ENCODE assay signal across 8 cellular contexts in genomic region chr11:22730319-22730718, GRCh38.
DNase-seq lines count a peak whose midpoint lies in the region; ATAC-seq and TF ChIP-seq lines count a peak whose summit lies in the region.

No MANE protein-coding gene starts in this region.

- H3K9me3 ChIP-seq in A673 (ENCODE audit: low read depth, low read length, poor library complexity, severe bottlenecking) (no peaks in the 10 kb centered on the region), MM.1S (replicated peaks; ENCODE audit: insufficient read depth, low read length) (no peaks in the 10 kb centered on the region), vagina (no peaks in the 10 kb centered on the region)
- H3K9me3 ChIP-seq in CD8-positive, alpha-beta T cell (ENCODE audit: low read length), result no peaks in the 10 kb centered on the region

- H3K36me3 ChIP-seq in A673 (ENCODE audit: insufficient read depth, low read length, poor library complexity, severe bottlenecking) (no peaks in the 10 kb centered on the region), MM.1S (replicated peaks; ENCODE audit: insufficient read depth, low read length) (0 out of 2 replicates have a peak, but pooled peaks cover 5% of the 10 kb centered on the region), vagina (no peaks in the 10 kb centered on the region)
- H3K36me3 ChIP-seq in CD8-positive, alpha-beta T cell (ENCODE audit: insufficient read depth, low read length), result no peaks in the 10 kb centered on the region

- H3K27me3 ChIP-seq in A673 (replicated peaks; ENCODE audit: insufficient read depth, low read depth, low read length, poor library complexity) (no peaks in the 10 kb centered on the region), MM.1S (replicated peaks; ENCODE audit: insufficient read depth, low read length) (no peaks in the 10 kb centered on the region), vagina (no peaks in the 10 kb centered on the region)
- H3K27me3 ChIP-seq in CD8-positive, alpha-beta T cell (ENCODE audit: insufficient read depth, low read length), result no peaks in the 10 kb centered on the region

- H3K9me3 Mint-ChIP-seq in CD8-positive, alpha-beta T cell, result no peaks in the 10 kb centered on the region

- no peak overlapping the region for H3K4me3 Mint-ChIP-seq in CD8-positive, alpha-beta T cell

- H2AFZ ChIP-seq in MM.1S (ENCODE audit: low read length), result no peak overlapping the region

- BruUV-seq in A673 (replicated peaks; lab: Mats Ljungman, UMichigan), result no TSS peak

- POLR2A ChIA-PET in A673 (lab: Charles Lee; ENCODE audit: low non-redundant PET), result no interaction called here
- POLR2A ChIA-PET in CD8-positive, alpha-beta T cell (lab: Charles Lee), result no interaction called here

- H4K20me1 ChIP-seq in MM.1S (ENCODE audit: insufficient read depth, low read length), result no peaks in the 10 kb centered on the region

- no peak overlapping the region for H3K4me2 ChIP-seq in MM.1S (ENCODE audit: low read depth, low read length)

- peak; percentile 22 for DNase-seq in A673 (ENCODE audit: low spot score)
- peak; percentile 51 for DNase-seq in MM.1S
- peak; percentile 15 to 17 for DNase-seq in cardiac fibroblast (ENCODE audit: low read depth in 2 of 2)
- DNase-seq in HuH-7 (ENCODE audit: low spot score), result no peak
- no peak for DNase-seq in vagina (ENCODE audit: extremely low spot score in 2 of 2)
- DNase-seq in NCI-H2107 (lab: John Stamatoyannopoulos, UW), result no peak
- DNase-seq in CD8-positive, alpha-beta T cell, result no peak

- H3K4me1 Mint-ChIP-seq in CD8-positive, alpha-beta T cell (ENCODE audit: low read depth), result no peaks in the 10 kb centered on the region

- TF ChIP-seq CTCF in A673 (conservative IDR thresholded peaks at IDR 0.05; ENCODE audit: low read depth, low read length) (peak; percentile 36; the same call in 1 of the 2 replicates), MM.1S (IDR thresholded peaks at IDR 0.05; ENCODE audit: low read length) (peak; percentile 32), cardiac fibroblast (IDR thresholded peaks at IDR 0.05; ENCODE audit: low read depth, low read length) (no peak), vagina (IDR thresholded peaks at IDR 0.05) (no peak)
- no peak for TF ChIP-seq CTCF in CD8-positive, alpha-beta T cell (IDR thresholded peaks at IDR 0.05)

- H3K4me1 ChIP-seq in A673 (ENCODE audit: insufficient read depth, low read length, poor library complexity, severe bottlenecking), result peaks cover 10% of the 10 kb centered on the region
- H3K4me1 ChIP-seq in MM.1S (ENCODE audit: low read length), result no peaks in the 10 kb centered on the region
- no peaks in the 10 kb centered on the region for H3K4me1 ChIP-seq in vagina
- H3K4me1 ChIP-seq in CD8-positive, alpha-beta T cell (ENCODE audit: insufficient read depth, low read length), result no peaks in the 10 kb centered on the region

- peaks cover 32% of the 10 kb centered on the region for H3K79me2 ChIP-seq in MM.1S (ENCODE audit: low read length)

- no peak for TF ChIP-seq POLR2A in vagina (IDR thresholded peaks at IDR 0.05)

- H3K4me3 ChIP-seq in A673 (ENCODE audit: low read depth, low read length, poor library complexity, severe bottlenecking), result no peak overlapping the region
- no peak overlapping the region for H3K4me3 ChIP-seq in MM.1S (ENCODE audit: low read length)
- H3K4me3 ChIP-seq in cardiac fibroblast (replicated peaks in 1 of 2; ENCODE audit: low read depth in 2 of 2, low read length in 2 of 2), result no peak overlapping the region
- H3K4me3 ChIP-seq in vagina, result no peak overlapping the region
- H3K4me3 ChIP-seq in CD8-positive, alpha-beta T cell (ENCODE audit: low read depth, low read length), result no peak overlapping the region

- intact Hi-C loops in A673 (cut with micrococcal nuclease; ENCODE audit: unreplicated experiment), result loop anchor here (2.0 kb wide), 1 partner anchor 64 kb away; the partner anchor contains the start of gene GAS2
- intact Hi-C loops in vagina (cut with DNase I), result no loop called here
- intact Hi-C loops in CD8-positive, alpha-beta T cell (cut with DNase I, micrococcal nuclease), result loop anchor here in 1 of 2 experiments (2.0 kb wide), 1 partner anchor 394 kb away; no protein-coding TSS in a partner anchor

- no peaks in the 10 kb centered on the region for H3K36me3 Mint-ChIP-seq in CD8-positive, alpha-beta T cell

- ATAC-seq in GM18498 (IDR thresholded peaks at IDR 0.05; ENCODE audit: unreplicated experiment), result peak; percentile 74
- ATAC-seq in CD8-positive, alpha-beta T cell, result no peak

- H3F3A ChIP-seq in MM.1S (ENCODE audit: insufficient read depth, low read length), result no peaks in the 10 kb centered on the region

- no peaks in the 10 kb centered on the region for H3K9me2 ChIP-seq in MM.1S (replicated peaks; ENCODE audit: insufficient read depth, low read length)

- CTCF ChIA-PET in A673 (lab: Charles Lee), result no interaction called here
- CTCF ChIA-PET in CD8-positive, alpha-beta T cell (lab: Charles Lee), result interaction anchor here (1.0 kb wide), 1 partner anchor 59 kb away, joined by 4 read pairs; no protein-coding TSS in a partner anchor

- no peak overlapping the region for H3K9ac ChIP-seq in MM.1S (ENCODE audit: low read length)

- H3K27ac ChIP-seq in A673 (ENCODE audit: low read depth, low read length, poor library complexity, severe bottlenecking) (no peak overlapping the region), MM.1S (ENCODE audit: low read length) (no peak overlapping the region), vagina (no peak overlapping the region)
- H3K27ac ChIP-seq in CD8-positive, alpha-beta T cell (ENCODE audit: low read depth, low read length), result no peak overlapping the region

- no peaks in the 10 kb centered on the region for H3K27me3 Mint-ChIP-seq in CD8-positive, alpha-beta T cell (ENCODE audit: low read depth)

- no peak overlapping the region for H3K27ac Mint-ChIP-seq in CD8-positive, alpha-beta T cell

Comparison
In these comparisons a context has a peak if more than half of its experiments do, and no peak if none do; other contexts are left out.
1. DNase-seq: peak in A673 (single experiment), MM.1S (single experiment) and cardiac fibroblast (2 of 2); none in HuH-7 (single experiment), vagina (0 of 2), NCI-H2107 (single experiment) and CD8-positive, alpha-beta T cell (0 of 7).
2. CTCF ChIP-seq: peak in A673 (single experiment) and MM.1S (single experiment); none in cardiac fibroblast (single experiment), vagina (0 of 3) and CD8-positive, alpha-beta T cell (single experiment).